ENCODE assay signal across 9 cellular contexts in the genomic region with DNA sequence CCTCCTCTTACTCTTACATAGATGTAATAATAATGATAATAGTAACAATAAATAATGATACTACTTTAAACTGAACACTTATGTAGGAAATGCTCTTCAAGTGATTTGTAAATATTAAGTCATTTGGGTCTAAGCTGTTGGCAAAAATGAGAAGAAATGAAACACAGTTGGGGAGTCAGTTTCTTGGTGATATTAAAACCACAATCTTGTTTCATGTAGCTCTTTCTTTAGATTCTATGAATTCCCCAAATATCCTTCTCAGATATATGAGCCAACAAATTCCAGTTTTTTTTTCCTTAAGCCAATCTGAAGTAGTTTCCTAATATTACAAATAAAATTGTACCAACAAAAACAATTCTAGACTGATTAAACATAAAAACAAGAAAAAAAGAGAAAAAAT.
"Had no signal": no experiment of that assay in that cellular context is flagged by ENCODE, and none has a peak within 500 bp of the region (broad histone marks: within the 10 kb centered on the region; RNA-seq: fewer than 3 reads in every experiment).

No MANE protein-coding gene starts in this region.

- H3K9me3 ChIP-seq: HAP-1 had no signal

- H3K36me3 ChIP-seq: HAP-1 had no signal

- H3K27ac ChIP-seq: GM23248 had no signal

- H3K4me3 ChIP-seq: GM23248, HAP-1, K562 had no signal

- DNase-seq: GM23248, GOT3, H7, HFFc6, IMR-90 had no signal

- ATAC-seq: HCT116, K562 had no signal

- H2AFZ ChIP-seq: GM23248 had no signal

- FAIRE-seq: HTR-8/SVneo, K562 had no signal

- H3K27ac Mint-ChIP-seq: HFFc6 had no signal

- H3K9me3 Mint-ChIP-seq: HFFc6 had no signal

- H3K9ac ChIP-seq: GM23248 had no signal
